In genomic region chr19:43848821-43849220, GRCh38 we compare ENCODE assay signal across 3 cellular contexts.
TF ChIP-seq lines count a peak whose summit lies in the region.

No MANE protein-coding gene starts in this region.

TF ChIP-seq in A549, 52 proteins besides CTCF, POLR2A, EP300 and RAD21:
- TF ChIP-seq CEBPB (IDR thresholded peaks at IDR 0.05) (no peak), HOXB13 (CRISPR knock-in tag; IDR thresholded peaks at IDR 0.05; ENCODE audit: low read depth) (no peak), NPAS2 (CRISPR knock-in tag; IDR thresholded peaks at IDR 0.05; ENCODE audit: borderline replicate concordance) (no peak), ZNF302 (CRISPR knock-in tag; IDR thresholded peaks at IDR 0.05) (no peak), USF2 (IDR thresholded peaks at IDR 0.05) (no peak), BHLHE40 (IDR thresholded peaks at IDR 0.05; ENCODE audit: low read depth, low read length) (no peak), ATOH8 (CRISPR knock-in tag; IDR thresholded peaks at IDR 0.05; ENCODE audit: low read depth) (no peak), MAFK (IDR thresholded peaks at IDR 0.05; ENCODE audit: partially characterized antibody) (no peak), EHF (CRISPR knock-in tag; IDR thresholded peaks at IDR 0.05) (no peak), EHMT2 (IDR thresholded peaks at IDR 0.05; ENCODE audit: low read depth) (no peak), RFX5 (IDR thresholded peaks at IDR 0.05) (no peak), KDM5A (IDR thresholded peaks at IDR 0.05) (no peak)

TF ChIP-seq in HEK293, 187 proteins besides CTCF, POLR2A, EP300 and RAD21:
- TF ChIP-seq SETDB1 (IDR thresholded peaks at IDR 0.05; ENCODE audit: insufficient read length, low read length) (peak; percentile 49), HOXD13 (CRISPR knock-in tag; IDR thresholded peaks at IDR 0.05; ENCODE audit: borderline replicate concordance) (no peak), BCL6B (tag by site-specific recombination; IDR thresholded peaks at IDR 0.05) (no peak), ZSCAN16 (tag by site-specific recombination; IDR thresholded peaks at IDR 0.05) (no peak), ZNF274 (IDR thresholded peaks at IDR 0.05; ENCODE audit: low read length) (peak; percentile 92), ZNF274 (tag by site-specific recombination; IDR thresholded peaks at IDR 0.05; ENCODE audit: borderline replicate concordance) (peak; percentile 82; the same call in 1 of the 2 replicates)

TF ChIP-seq in GM12878, 131 proteins besides CTCF, POLR2A, EP300 and RAD21:
- no peak for TF ChIP-seq NR2F1 (conservative IDR thresholded peaks at IDR 0.05)
- TF ChIP-seq STAT1 (conservative IDR thresholded peaks at IDR 0.05): no peak
- no peak for TF ChIP-seq ZNF217 (IDR thresholded peaks at IDR 0.05)
- TF ChIP-seq SREBF1 (IDR thresholded peaks at IDR 0.05; ENCODE audit: low read length): no peak
- peak; percentile 48 for TF ChIP-seq ZNF274 (IDR thresholded peaks at IDR 0.05; ENCODE audit: insufficient read depth, insufficient read length)
- TF ChIP-seq TBL1XR1 (IDR thresholded peaks at IDR 0.05; ENCODE audit: low read depth, low read length): no peak
- no peak for TF ChIP-seq IRF4 (IDR thresholded peaks at IDR 0.05; ENCODE audit: low read depth, low read length)
